In genomic region chr2:175126661-175127060, GRCh38 we compare ENCODE assay signal across 17 cellular contexts. TPM values are rescaled to one million over a fixed set of nuclear protein-coding genes. Genes with fewer than 3 reads are reported as not detected.
DNase-seq lines count a peak whose midpoint lies in the region; ATAC-seq and TF ChIP-seq lines count a peak whose summit lies in the region.
"Had no signal": no experiment of that assay in that cellular context is flagged by ENCODE, and none has a peak within 500 bp of the region (broad histone marks: within the 10 kb centered on the region; RNA-seq: fewer than 3 reads in every experiment).

No MANE protein-coding gene starts in this region.

- no peak overlapping the region for H3K27ac ChIP-seq in breast epithelium
- H3K27ac ChIP-seq: BLaER1 had no signal

- DNase-seq in MCF 10A (ENCODE audit: unreplicated experiment) = peak; percentile 32
- DNase-seq in breast epithelium (ENCODE audit: low spot score in 2 of 2) = no peak
- DNase-seq in adipocyte (ENCODE audit: low read depth) = peak; percentile 50
- peak; percentile 8 for DNase-seq in fibroblast of mammary gland (ENCODE audit: low read depth)
- no peak for DNase-seq in nephron progenitor cell
- no peak for DNase-seq in 8988T
- no peak for DNase-seq in dermis blood vessel endothelial cell
- DNase-seq: CD8-positive, alpha-beta T cell; DMS79 treated with DMSO at 0.1 percent for 48 hours; KG1; NCI-H1436; NCI-H2029; NCI-H748 treated with DMSO at 0.1 percent for 48 hours; OCI-M1 had no signal

- H3K4me3 Mint-ChIP-seq in MCF 10A (ENCODE audit: unreplicated experiment) (no peak overlapping the region), nephron progenitor cell (no peak overlapping the region)
- H3K4me3 Mint-ChIP-seq: CD8-positive, alpha-beta T cell had no signal

- H3K36me3 Mint-ChIP-seq in MCF 10A (ENCODE audit: insufficient read depth, unreplicated experiment) = peaks cover 42% of the 10 kb centered on the region
- H3K36me3 Mint-ChIP-seq in nephron progenitor cell (ENCODE audit: low read depth) = peaks cover 41% of the 10 kb centered on the region

- TF ChIP-seq CTCF in MCF 10A (IDR thresholded peaks at IDR 0.05; ENCODE audit: unreplicated experiment) = no peak
- no peak for TF ChIP-seq CTCF in breast epithelium (IDR thresholded peaks at IDR 0.05)
- TF ChIP-seq CTCF in fibroblast of mammary gland (conservative IDR thresholded peaks at IDR 0.05; ENCODE audit: control insufficient read depth, insufficient read depth, low read depth, low read length) = no peak
- TF ChIP-seq CTCF in nephron progenitor cell (IDR thresholded peaks at IDR 0.05) = no peak

- peak overlapping the region; percentile 35 for H3K9ac ChIP-seq in adipocyte (ENCODE audit: low read length)
- H3K9ac ChIP-seq: BLaER1 had no signal

- POLR2A ChIA-PET in MCF 10A (lab: Yijun Ruan, JAX) = interaction anchor here (1.0 to 3.0 kb wide), 7 partner anchors 9 to 51 kb away, joined by 3 to 16 read pairs (median 3); partner anchors contain the start of gene ATF2

- H3K27me3 Mint-ChIP-seq in MCF 10A (ENCODE audit: insufficient read depth, unreplicated experiment) (no peaks in the 10 kb centered on the region), nephron progenitor cell (ENCODE audit: low read depth, poor library complexity) (no peaks in the 10 kb centered on the region)

- H3K9me3 ChIP-seq in breast epithelium (no peaks in the 10 kb centered on the region), adipocyte (ENCODE audit: control insufficient read depth, low read length) (no peaks in the 10 kb centered on the region)
- H3K9me3 ChIP-seq: BLaER1 had no signal

- intact Hi-C loops in MCF 10A (cut with micrococcal nuclease) = no loop called here
- intact Hi-C loops in breast epithelium (cut with DNase I; ENCODE audit: low total_unique reads) = no loop called here

- H3K4me3 ChIP-seq in breast epithelium = no peak overlapping the region
- no peak overlapping the region for H3K4me3 ChIP-seq in adipocyte (ENCODE audit: low read length)
- no peak overlapping the region for H3K4me3 ChIP-seq in fibroblast of mammary gland (ENCODE audit: control insufficient read depth, low read depth, low read length)
- H3K4me3 ChIP-seq: BLaER1 had no signal

- H3K27me3 ChIP-seq in breast epithelium (no peaks in the 10 kb centered on the region), adipocyte (replicated peaks; ENCODE audit: control insufficient read depth, insufficient read depth, low read length) (no peaks in the 10 kb centered on the region)
- H3K27me3 ChIP-seq: BLaER1 had no signal

- H3K4me1 ChIP-seq in breast epithelium = no peaks in the 10 kb centered on the region
- H3K4me1 ChIP-seq in adipocyte (ENCODE audit: control insufficient read depth, insufficient read depth, low read length) = peaks cover 17% of the 10 kb centered on the region
- H3K4me1 ChIP-seq: BLaER1 had no signal

- H3K4me1 Mint-ChIP-seq in MCF 10A (ENCODE audit: insufficient read depth, unreplicated experiment) (peaks cover 13% of the 10 kb centered on the region), nephron progenitor cell (no peaks in the 10 kb centered on the region)

- H3K9me3 Mint-ChIP-seq in MCF 10A (ENCODE audit: unreplicated experiment) (no peaks in the 10 kb centered on the region), nephron progenitor cell (peaks cover 4% of the 10 kb centered on the region)
- H3K9me3 Mint-ChIP-seq: CD8-positive, alpha-beta T cell had no signal

- H3K36me3 ChIP-seq in breast epithelium (no peaks in the 10 kb centered on the region), adipocyte (ENCODE audit: control insufficient read depth, insufficient read depth, low read length, severe bottlenecking) (peaks cover 36% of the 10 kb centered on the region)

- no peak for ATAC-seq in HG02588 (IDR thresholded peaks at IDR 0.05; ENCODE audit: unreplicated experiment)
- ATAC-seq: CD8-positive, alpha-beta T cell; HepG2 had no signal

- peak overlapping the region; percentile 43 for H3K27ac Mint-ChIP-seq in MCF 10A (ENCODE audit: low read depth, unreplicated experiment)
- peak overlapping the region; percentile 83 for H3K27ac Mint-ChIP-seq in nephron progenitor cell

- CTCF ChIA-PET in MCF 10A (lab: Yijun Ruan, JAX) = interaction anchor here (1.5 kb wide), 1 partner anchor 8 kb away, joined by 3 read pairs; no protein-coding TSS in a partner anchor

- BruUV-seq in MCF 10A (replicated peaks; lab: Mats Ljungman, UMichigan) = no TSS peak

- TF ChIP-seq POLR2A in breast epithelium (IDR thresholded peaks at IDR 0.05) = no peak

RNA-seq across cellular contexts. Expression of gene ATF2, which starts 41.3 kb away (rescaled TPM):
- total RNA-seq in MCF 10A (2022) (58.5 and 63.9 TPM in 2 replicates), breast epithelium (10 to 100 TPM; 57.0 to 71.7 (median 61.0) TPM), dermis blood vessel endothelial cell (56.8 and 66.5 TPM in 2 replicates)

RNA-seq across cellular contexts. Expression of gene ATP5MC3, which starts 54.8 kb away (rescaled TPM):
- total RNA-seq in MCF 10A (2022) (256 and 277 TPM in 2 replicates), breast epithelium (100 to 1,000 TPM; 112 to 125 (median 122) TPM), dermis blood vessel endothelial cell (84.7 and 98.7 TPM in 2 replicates)

Comparison
In these comparisons a context has a peak if more than half of its experiments do, and no peak if none do; other contexts are left out.
1. DNase-seq: peak in MCF 10A (single experiment), adipocyte (single experiment) and fibroblast of mammary gland (single experiment); none in breast epithelium (0 of 2), nephron progenitor cell (single experiment), 8988T (single experiment) and dermis blood vessel endothelial cell (single experiment).